Comparison of ENCODE assay signal across 1 cellular context in the genomic region with DNA sequence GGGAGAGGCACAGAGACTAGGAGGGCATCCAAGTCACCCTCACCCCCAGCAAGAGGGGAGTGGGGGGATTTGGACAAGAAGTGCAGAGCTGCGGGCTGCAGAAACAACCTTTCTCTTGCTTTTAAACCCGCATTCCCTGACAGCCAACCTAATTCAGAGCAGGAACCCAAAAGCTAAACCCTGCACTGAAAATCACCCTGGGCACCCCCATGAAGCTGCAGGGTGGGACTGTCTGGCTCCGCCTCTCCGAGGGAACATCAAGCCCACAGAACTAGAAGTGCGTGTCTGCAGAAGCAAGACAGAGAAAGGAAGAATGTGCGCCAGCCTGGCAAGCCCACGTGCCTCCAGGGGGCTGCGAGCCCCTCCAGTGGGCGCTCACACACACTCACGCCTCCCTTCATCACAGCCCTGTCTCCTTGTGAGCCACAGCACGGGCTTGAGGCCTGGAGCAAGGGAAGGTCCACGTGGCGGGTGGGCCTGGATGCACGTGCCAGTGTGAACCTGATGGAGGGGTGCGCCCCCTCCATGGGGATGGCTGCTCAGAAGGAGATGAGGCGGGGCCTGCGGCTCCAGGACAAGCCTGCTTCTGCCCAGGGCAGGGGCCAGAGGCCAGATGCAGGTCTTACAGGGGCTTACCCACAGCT.
TF ChIP-seq lines count a peak whose summit lies in the region.

No MANE protein-coding gene starts in this region.

TF ChIP-seq in GM12878, 131 proteins besides CTCF, POLR2A, EP300 and RAD21 (continued from another document):
- TF ChIP-seq ETV6 (conservative IDR thresholded peaks at IDR 0.05 in 1 of 2, IDR thresholded peaks at IDR 0.05 in 1 of 2; ENCODE audit: borderline replicate concordance in 1 of 2, low read depth in 1 of 2) (peak in 1 of 2 experiments; percentile 24; a peak in 1 of 4 replicates), MYC (IDR thresholded peaks at IDR 0.05; ENCODE audit: insufficient read depth, insufficient read length, insufficient replicate concordance, low read length, severe bottlenecking) (peak; percentile 69), WRNIP1 (IDR thresholded peaks at IDR 0.05; ENCODE audit: borderline replicate concordance, low read depth, low read length) (0 out of 2 replicates have a peak, but pooled peaks have one; percentile 22)
